35 cellular contexts compared by ENCODE assay signal in genomic region chr17:33893192-33893591, GRCh38.
"Had no signal": no experiment of that assay in that cellular context is flagged by ENCODE, and none has a peak within 500 bp of the region (broad histone marks: within the 10 kb centered on the region; RNA-seq: fewer than 3 reads in every experiment).

No MANE protein-coding gene starts in this region.

- H3K27ac ChIP-seq: adrenal gland, body of pancreas, brain microvascular endothelial cell, breast epithelium, VCaP had no signal

- H3K27ac Mint-ChIP-seq: activated B cell treated with CpG ODN at 0.5 μM for 24 hours; activated CD4-positive, alpha-beta memory T cell treated with anti-CD3 and anti-CD28 coated beads for 36 hours; activated CD4-positive, alpha-beta T cell treated with anti-CD3 and anti-CD28 coated beads, Interleukin-2, amount 10 ng/mL, durations not matched to agents 24 days and 14 days; activated CD8-positive, alpha-beta T cell treated with anti-CD3 and anti-CD28 coated beads for 36 hours; activated naive CD4-positive, alpha-beta T cell treated with anti-CD3 and anti-CD28 coated beads for 36 hours; activated naive CD4-positive, alpha-beta T cell treated with anti-CD3 and anti-CD28 coated beads, Interleukin-2, amount 50 U/mL, for 72 hours; activated naive CD8-positive, alpha-beta T cell treated with anti-CD3 and anti-CD28 coated beads for 36 hours; activated T-cell treated with anti-CD3 and anti-CD28 coated beads, Interleukin-2, amount 50 U/mL, for 72 hours; activated T-helper 1 cell treated with anti-CD3 and anti-CD28 coated beads, Interleukin-12 subunit alpha, Interleukin-12 subunit beta, Interleukin-2, Interleukin-4 antibody, amounts not matched to agents 30 ng/mL and 10 ng/mL and 1 ng/mL, durations not matched to agents 14 hours and 24 hours and 36 hours; activated T-helper 17 cell treated with anti-CD3 and anti-CD28 coated beads, Interleukin-2, amount 50 U/mL, for 72 hours; T-helper 1 cell treated with Interleukin-12 subunit alpha and Interleukin-12 subunit beta and Interleukin-4 antibody, amounts not matched to agents 30 μg/mL and 1 μg/mL, for 36 hours; T-helper 2 cell treated with Interferon-gamma antibody and Interleukin-4, amounts not matched to agents 5 μg/mL and 100 μg/mL, for 36 hours had no signal

- H3K27me3 Mint-ChIP-seq: activated CD4-positive, alpha-beta T cell treated with anti-CD3 and anti-CD28 coated beads, Interleukin-2, amount 10 ng/mL, durations not matched to agents 24 days and 14 days had no signal

- H3K4me1 ChIP-seq: adrenal gland, body of pancreas, breast epithelium had no signal

- H3K36me3 Mint-ChIP-seq: activated CD4-positive, alpha-beta memory T cell treated with anti-CD3 and anti-CD28 coated beads for 36 hours; activated naive CD4-positive, alpha-beta T cell treated with anti-CD3 and anti-CD28 coated beads, Interleukin-2, amount 50 U/mL, for 72 hours; activated naive CD8-positive, alpha-beta T cell treated with anti-CD3 and anti-CD28 coated beads for 36 hours had no signal

- H3K36me3 ChIP-seq: adrenal gland, brain microvascular endothelial cell, breast epithelium had no signal

- H3K9me3 ChIP-seq: adrenal gland, body of pancreas, breast epithelium had no signal

- H3K4me1 Mint-ChIP-seq: activated B cell treated with CpG ODN at 0.5 μM for 24 hours; activated naive CD8-positive, alpha-beta T cell treated with anti-CD3 and anti-CD28 coated beads for 36 hours; activated T-helper 17 cell treated with anti-CD3 and anti-CD28 coated beads, Interleukin-2, amount 50 U/mL, for 72 hours had no signal

- H3K9me3 Mint-ChIP-seq: activated B cell treated with CpG ODN at 0.5 μM for 24 hours; activated CD4-positive, alpha-beta memory T cell treated with anti-CD3 and anti-CD28 coated beads for 36 hours; activated CD4-positive, alpha-beta T cell treated with anti-CD3 and anti-CD28 coated beads, Interleukin-2, amount 10 ng/mL, durations not matched to agents 24 days and 14 days; activated CD8-positive, alpha-beta T cell treated with anti-CD3 and anti-CD28 coated beads for 36 hours; activated naive CD4-positive, alpha-beta T cell treated with anti-CD3 and anti-CD28 coated beads for 36 hours; activated naive CD4-positive, alpha-beta T cell treated with anti-CD3 and anti-CD28 coated beads, Interleukin-2, amount 50 U/mL, for 72 hours; activated naive CD8-positive, alpha-beta T cell treated with anti-CD3 and anti-CD28 coated beads for 36 hours; activated T-cell treated with anti-CD3 and anti-CD28 coated beads, Interleukin-2, amount 50 U/mL, for 4 hours; activated T-cell treated with anti-CD3 and anti-CD28 coated beads, Interleukin-2, amount 50 U/mL, for 72 hours; activated T-helper 1 cell treated with anti-CD3 and anti-CD28 coated beads, Interleukin-12 subunit alpha, Interleukin-12 subunit beta, Interleukin-2, Interleukin-4 antibody, amounts not matched to agents 30 ng/mL and 10 ng/mL and 1 ng/mL, durations not matched to agents 14 hours and 24 hours and 36 hours; activated T-helper 17 cell treated with anti-CD3 and anti-CD28 coated beads, Interleukin-2, amount 50 U/mL, for 72 hours; T-helper 1 cell treated with Interleukin-12 subunit alpha and Interleukin-12 subunit beta and Interleukin-4 antibody, amounts not matched to agents 30 μg/mL and 1 μg/mL, for 36 hours; T-helper 2 cell treated with Interferon-gamma antibody and Interleukin-4, amounts not matched to agents 5 μg/mL and 100 μg/mL, for 36 hours had no signal

- DNase-seq: activated B cell treated with CpG ODN at 0.5 μM for 24 hours; activated CD4-positive, alpha-beta memory T cell treated with anti-CD3 and anti-CD28 coated beads for 36 hours; activated CD4-positive, alpha-beta T cell treated with anti-CD3 and anti-CD28 coated beads for 4 hours; activated CD4-positive, alpha-beta T cell treated with anti-CD3 and anti-CD28 coated beads, Interleukin-2, amount 10 ng/mL, durations not matched to agents 24 days and 14 days; activated CD4-positive, alpha-beta T cell treated with anti-CD3 and anti-CD28 coated beads, Interleukin-2, amount 50 U/mL, for 1 hour; activated CD4-positive, alpha-beta T cell treated with anti-CD3 and anti-CD28 coated beads, Interleukin-2, amount 50 U/mL, for 4 hours; activated CD4-positive, CD25-positive, alpha-beta regulatory T cell treated with anti-CD3 and anti-CD28 coated beads, Interleukin-2, amount 50 U/mL, for 72 hours; activated CD8-positive, alpha-beta memory T cell treated with anti-CD3 and anti-CD28 coated beads, Interleukin-2, amount 50 U/mL, for 4 hours; activated CD8-positive, alpha-beta T cell treated with anti-CD3 and anti-CD28 coated beads for 36 hours; activated effector memory CD4-positive, alpha-beta T cell treated with anti-CD3 and anti-CD28 coated beads, Interleukin-2, amount 50 U/mL, for 16 hours; activated gamma-delta T cell treated with Interleukin-2 at 50 U/mL for 16 hours; activated naive CD4-positive, alpha-beta T cell; activated naive CD4-positive, alpha-beta T cell treated with anti-CD3 and anti-CD28 coated beads for 36 hours; activated naive CD4-positive, alpha-beta T cell treated with anti-CD3 and anti-CD28 coated beads, Interleukin-2, amount 50 U/mL, for 16 hours; activated naive CD8-positive, alpha-beta T cell treated with anti-CD3 and anti-CD28 coated beads for 36 hours; activated T-cell treated with anti-CD3 and anti-CD28 coated beads for 4 hours; activated T-cell treated with anti-CD3 and anti-CD28 coated beads, Interleukin-2, amount 50 U/mL, for 1 hour; activated T-cell treated with anti-CD3 and anti-CD28 coated beads, Interleukin-2, amount 50 U/mL, for 4 hours; activated T-cell treated with anti-CD3 and anti-CD28 coated beads, Interleukin-2, amount 50 U/mL, for 72 hours; adrenal gland; amniotic stem cell; aorta; body of pancreas; brain microvascular endothelial cell; central memory CD4-positive, alpha-beta T cell; T-helper 1 cell; T-helper 2 cell; T-helper 9 cell had no signal

- H3K4me3 Mint-ChIP-seq: activated B cell treated with CpG ODN at 0.5 μM for 24 hours; activated CD4-positive, alpha-beta memory T cell treated with anti-CD3 and anti-CD28 coated beads for 36 hours; activated CD4-positive, alpha-beta T cell treated with anti-CD3 and anti-CD28 coated beads, Interleukin-2, amount 10 ng/mL, durations not matched to agents 24 days and 14 days; activated CD8-positive, alpha-beta T cell treated with anti-CD3 and anti-CD28 coated beads for 36 hours; activated naive CD4-positive, alpha-beta T cell treated with anti-CD3 and anti-CD28 coated beads for 36 hours; activated naive CD8-positive, alpha-beta T cell treated with anti-CD3 and anti-CD28 coated beads for 36 hours; activated T-cell treated with anti-CD3 and anti-CD28 coated beads, Interleukin-2, amount 50 U/mL, for 4 hours; activated T-cell treated with anti-CD3 and anti-CD28 coated beads, Interleukin-2, amount 50 U/mL, for 72 hours; activated T-helper 1 cell treated with anti-CD3 and anti-CD28 coated beads, Interleukin-12 subunit alpha, Interleukin-12 subunit beta, Interleukin-2, Interleukin-4 antibody, amounts not matched to agents 30 ng/mL and 10 ng/mL and 1 ng/mL, durations not matched to agents 14 hours and 24 hours and 36 hours; activated T-helper 17 cell treated with anti-CD3 and anti-CD28 coated beads, Interleukin-2, amount 50 U/mL, for 72 hours; T-helper 1 cell treated with Interleukin-12 subunit alpha and Interleukin-12 subunit beta and Interleukin-4 antibody, amounts not matched to agents 30 μg/mL and 1 μg/mL, for 36 hours; T-helper 2 cell treated with Interferon-gamma antibody and Interleukin-4, amounts not matched to agents 5 μg/mL and 100 μg/mL, for 36 hours had no signal

- H3K27me3 ChIP-seq: adrenal gland, body of pancreas, brain microvascular endothelial cell had no signal

- H3K4me3 ChIP-seq: adrenal gland, body of pancreas, breast epithelium had no signal

- ATAC-seq: activated CD8-positive, alpha-beta T cell treated with anti-CD3 and anti-CD28 coated beads for 36 hours; activated naive CD4-positive, alpha-beta T cell treated with anti-CD3 and anti-CD28 coated beads, Interleukin-2, amount 50 U/mL, for 72 hours; activated T-cell treated with anti-CD3 and anti-CD28 coated beads, Interleukin-2, amount 50 U/mL, for 4 hours; activated T-cell treated with anti-CD3 and anti-CD28 coated beads, Interleukin-2, amount 50 U/mL, for 72 hours; activated T-helper 17 cell treated with anti-CD3 and anti-CD28 coated beads, Interleukin-2, amount 50 U/mL, for 72 hours; body of pancreas had no signal
